ENCODE assay signal across 26 cellular contexts in the genomic region with DNA sequence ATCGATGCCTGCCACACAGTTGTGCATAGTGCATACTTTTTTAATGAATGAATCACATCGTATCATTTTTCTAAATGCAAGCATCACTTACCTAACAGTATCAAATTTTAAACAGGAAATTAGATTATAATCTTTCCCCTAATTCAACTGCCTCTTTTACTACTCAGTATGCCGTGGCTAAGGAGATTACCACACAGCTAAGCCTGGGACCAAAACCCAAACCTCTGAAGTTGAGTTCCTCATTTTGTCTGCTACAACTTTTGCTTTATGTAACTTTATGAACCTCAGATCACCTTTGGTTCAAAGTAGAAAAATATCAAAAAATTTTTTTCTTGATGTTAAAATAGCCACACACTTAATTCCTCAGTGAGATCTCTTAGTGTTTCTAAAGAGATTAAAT. TPM values are rescaled to one million over a fixed set of nuclear protein-coding genes. Genes with fewer than 3 reads are reported as not detected.
DNase-seq lines count a peak whose midpoint lies in the region; ATAC-seq and TF ChIP-seq lines count a peak whose summit lies in the region.
"Had no signal": no experiment of that assay in that cellular context is flagged by ENCODE, and none has a peak within 500 bp of the region (broad histone marks: within the 10 kb centered on the region; RNA-seq: fewer than 3 reads in every experiment).

No MANE protein-coding gene starts in this region.

- H3K9me3 Mint-ChIP-seq in memory B cell = peaks cover 3% of the 10 kb centered on the region
- H3K9me3 Mint-ChIP-seq: activated CD4-positive, alpha-beta memory T cell treated with anti-CD3 and anti-CD28 coated beads, Interleukin-2, amount 10 ng/mL, durations not matched to agents 7 days and 5 days; effector memory CD8-positive, alpha-beta T cell; T-helper 2 cell treated with Interferon-gamma antibody and Interleukin-4, amounts not matched to agents 5 μg/mL and 100 μg/mL, for 36 hours had no signal

- TF ChIP-seq CTCF in testis (IDR thresholded peaks at IDR 0.05) = no peak

- no peaks in the 10 kb centered on the region for H3K27me3 ChIP-seq in testis
- H3K27me3 ChIP-seq: brain microvascular endothelial cell, esophagus muscularis mucosa, neural progenitor cell had no signal

- H3K27ac ChIP-seq in testis = no peak overlapping the region
- H3K27ac ChIP-seq: brain microvascular endothelial cell, esophagus muscularis mucosa, neural progenitor cell, psoas muscle, skin epidermis had no signal

- no peak overlapping the region for H3K27ac Mint-ChIP-seq in memory B cell
- H3K27ac Mint-ChIP-seq: activated CD4-positive, alpha-beta memory T cell treated with anti-CD3 and anti-CD28 coated beads, Interleukin-2, amount 10 ng/mL, durations not matched to agents 7 days and 5 days; effector memory CD8-positive, alpha-beta T cell; neural progenitor cell; stimulated activated naive CD8-positive, alpha-beta T cell treated with anti-CD3 and anti-CD28 coated beads, Interleukin-15, Interleukin-2, amounts not matched to agents 100 ng/mL and 50 ng/mL, for 24 hours; T-helper 2 cell treated with Interferon-gamma antibody and Interleukin-4, amounts not matched to agents 5 μg/mL and 100 μg/mL, for 36 hours had no signal

- H3K27me3 Mint-ChIP-seq in memory B cell = peaks cover 4% of the 10 kb centered on the region

- ATAC-seq in SK-N-SH treated with all-trans-retinoic acid at 6 μM for 48 hours = peak; percentile 49
- peak; percentile 31 for ATAC-seq in memory B cell (ENCODE audit: low read depth)
- ATAC-seq: effector memory CD8-positive, alpha-beta T cell; psoas muscle; Right ventricle myocardium inferior had no signal

- H3K4me3 Mint-ChIP-seq in memory B cell = no peak overlapping the region
- H3K4me3 Mint-ChIP-seq: activated CD4-positive, alpha-beta memory T cell treated with anti-CD3 and anti-CD28 coated beads, Interleukin-2, amount 10 ng/mL, durations not matched to agents 7 days and 5 days; effector memory CD8-positive, alpha-beta T cell; neural progenitor cell; stimulated activated naive CD8-positive, alpha-beta T cell treated with anti-CD3 and anti-CD28 coated beads, Interleukin-15, Interleukin-2, amounts not matched to agents 100 ng/mL and 50 ng/mL, for 24 hours; T-helper 2 cell treated with Interferon-gamma antibody and Interleukin-4, amounts not matched to agents 5 μg/mL and 100 μg/mL, for 36 hours had no signal

- H3K4me3 ChIP-seq in testis = no peak overlapping the region
- H3K4me3 ChIP-seq: esophagus muscularis mucosa, HAP-1, neural progenitor cell, psoas muscle, skin epidermis had no signal

- no peaks in the 10 kb centered on the region for H3K9me3 ChIP-seq in testis
- H3K9me3 ChIP-seq: esophagus muscularis mucosa, HAP-1, psoas muscle had no signal

- 82 to 86% methylated on average over 3 of the region's 3 CpGs for WGBS in testis, 2 donors

- no peaks in the 10 kb centered on the region for H3K4me1 ChIP-seq in testis
- H3K4me1 ChIP-seq: HAP-1, neural progenitor cell, psoas muscle had no signal

- no peaks in the 10 kb centered on the region for H3K36me3 ChIP-seq in testis (ENCODE audit: low read depth, missing control alignments)
- H3K36me3 ChIP-seq: brain microvascular endothelial cell, esophagus muscularis mucosa, HAP-1, neural progenitor cell had no signal

- DNase-seq in GF-D8 (lab: John Stamatoyannopoulos, UW) (peak; percentile 93), MV-4-11 (lab: John Stamatoyannopoulos, UW) (peak; percentile 96), memory B cell (ENCODE audit: low spot score in 2 of 2) (no peak), testis (no peak), NCI-H1105 (lab: John Stamatoyannopoulos, UW) (no peak), NCI-H446 (lab: John Stamatoyannopoulos, UW) (no peak), mucosa of gallbladder (ENCODE audit: low spot score) (no peak)
- DNase-seq: activated CD4-positive, alpha-beta memory T cell treated with anti-CD3 and anti-CD28 coated beads, Interleukin-2, amount 10 ng/mL, durations not matched to agents 7 days and 5 days; activated gamma-delta T cell treated with Interleukin-2 at 50 U/mL for 16 hours; activated T-cell treated with anti-CD3 and anti-CD28 coated beads for 4 hours; brain microvascular endothelial cell; effector memory CD8-positive, alpha-beta T cell; NCI-H187; NCI-H345; NK-92 treated with Interleukin-12 subunit alpha and Interleukin-12 subunit beta, amount 100 ng/mL, for 24 hours; psoas muscle; stimulated activated CD4-positive, alpha-beta T cell treated with anti-CD3 and anti-CD28 coated beads, Interleukin-4, amount 100 ng/mL, for 1 hour; trophoblast cell had no signal

- no peaks in the 10 kb centered on the region for H3K36me3 Mint-ChIP-seq in memory B cell
- H3K36me3 Mint-ChIP-seq: neural progenitor cell had no signal

- intact Hi-C loops in testis (cut with DNase I; ENCODE audit: low total_unique reads) = no loop called here

- H3K4me1 Mint-ChIP-seq in memory B cell = no peaks in the 10 kb centered on the region
- H3K4me1 Mint-ChIP-seq: activated CD4-positive, alpha-beta memory T cell treated with anti-CD3 and anti-CD28 coated beads, Interleukin-2, amount 10 ng/mL, durations not matched to agents 7 days and 5 days had no signal

- TF ChIP-seq POLR2A in testis (IDR thresholded peaks at IDR 0.05) = no peak

TF ChIP-seq in SK-N-SH treated with all-trans-retinoic acid at 6 μM for 48 hours, 23 proteins besides CTCF, POLR2A, EP300 and RAD21:
- TF ChIP-seq CSDC2 (CRISPR knock-in tag; IDR thresholded peaks at IDR 0.05) = no peak

RNA-seq across cellular contexts. Expression of gene FNDC3B, which starts 53.2 kb away (rescaled TPM):
- 10 to 100 TPM; 57.7 to 63.5 TPM for total RNA-seq in testis
- 24.2 TPM for polyA plus RNA-seq in testis (ENCODE audit: insufficient read depth, low read depth, low replicate concordance)
- 103 TPM for total RNA-seq in mucosa of gallbladder

Comparison
In these comparisons a context has a peak if more than half of its experiments do, and no peak if none do; other contexts are left out.
1. DNase-seq: peak in GF-D8 (single experiment) and MV-4-11 (single experiment); none in memory B cell (0 of 2), testis (single experiment), NCI-H1105 (single experiment), NCI-H446 (0 of 2) and mucosa of gallbladder (single experiment).